1 cellular context compared by ENCODE assay signal in the genomic region with DNA sequence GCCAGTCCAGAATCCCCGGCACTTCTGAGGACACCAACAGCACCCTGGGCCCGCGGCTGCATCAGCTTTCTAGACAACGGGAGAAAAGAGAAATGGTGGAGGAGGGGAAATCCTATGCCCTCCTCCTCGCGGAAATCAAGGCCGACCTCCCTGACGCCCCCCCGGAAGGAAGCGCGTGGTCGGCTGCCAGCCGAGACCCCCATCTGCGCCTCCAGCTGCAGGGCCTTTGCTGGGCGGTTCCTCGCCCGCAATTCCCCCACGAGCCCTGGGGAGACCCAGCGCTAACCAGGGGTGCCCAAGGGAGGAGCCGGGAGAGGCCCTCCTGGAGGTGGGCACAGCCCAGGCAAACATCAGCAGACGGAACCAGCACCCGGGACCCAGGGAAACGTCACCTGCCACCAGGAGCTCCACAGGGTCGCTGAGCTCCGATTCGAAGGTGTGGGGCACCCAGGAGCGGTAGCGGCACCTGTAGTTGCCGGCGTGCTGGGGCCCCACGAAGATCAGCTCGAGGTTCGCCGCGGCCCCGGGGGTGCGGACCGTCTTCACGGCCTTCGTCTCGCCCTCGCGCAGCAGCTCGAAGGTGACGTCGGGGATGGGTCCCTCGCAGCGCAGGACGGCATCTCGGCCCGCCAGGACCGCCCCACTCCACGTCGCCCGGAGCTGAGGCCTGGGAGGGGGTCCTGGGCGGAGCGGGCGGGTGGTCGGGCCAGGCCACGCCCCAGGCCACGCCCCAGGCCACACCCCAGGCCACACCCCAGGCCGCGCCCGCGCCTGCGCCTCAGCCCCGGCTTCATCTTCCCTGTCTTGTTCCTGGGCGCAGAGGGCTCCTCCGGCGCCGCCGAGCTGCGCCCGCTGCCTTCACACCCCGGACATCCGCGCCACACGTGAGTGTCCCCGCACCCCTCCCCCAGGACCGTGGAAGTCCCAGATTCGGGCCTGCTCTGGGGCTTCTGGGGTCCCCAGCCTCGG.
A peak's percentile ranks its signal among the peaks of the same experiment; 100 is the strongest.
TF ChIP-seq lines count a peak whose summit lies in the region.

No MANE protein-coding gene starts in this region.

TF ChIP-seq in HepG2, 621 proteins besides CTCF, POLR2A, EP300 and RAD21:
- TF ChIP-seq PLSCR1 (CRISPR knock-in tag; IDR thresholded peaks at IDR 0.05; ENCODE audit: borderline replicate concordance) = no peak
- TF ChIP-seq ZNF20 (CRISPR knock-in tag; IDR thresholded peaks at IDR 0.05) = no peak
- TF ChIP-seq, protein P1, sequence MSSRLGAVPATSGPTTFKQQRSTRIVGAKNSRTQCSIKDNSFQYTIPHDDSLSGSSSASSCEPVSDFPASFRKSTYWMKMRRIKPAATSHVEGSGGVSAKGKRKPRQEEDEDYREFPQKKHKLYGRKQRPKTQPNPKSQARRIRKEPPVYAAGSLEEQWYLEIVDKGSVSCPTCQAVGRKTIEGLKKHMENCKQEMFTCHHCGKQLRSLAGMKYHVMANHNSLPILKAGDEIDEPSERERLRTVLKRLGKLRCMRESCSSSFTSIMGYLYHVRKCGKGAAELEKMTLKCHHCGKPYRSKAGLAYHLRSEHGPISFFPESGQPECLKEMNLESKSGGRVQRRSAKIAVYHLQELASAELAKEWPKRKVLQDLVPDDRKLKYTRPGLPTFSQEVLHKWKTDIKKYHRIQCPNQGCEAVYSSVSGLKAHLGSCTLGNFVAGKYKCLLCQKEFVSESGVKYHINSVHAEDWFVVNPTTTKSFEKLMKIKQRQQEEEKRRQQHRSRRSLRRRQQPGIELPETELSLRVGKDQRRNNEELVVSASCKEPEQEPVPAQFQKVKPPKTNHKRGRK (CRISPR knock-in tag; IDR thresholded peaks at IDR 0.05) = no peak
- TF ChIP-seq AGO2 (optimal IDR thresholded peaks at IDR 0.05; ENCODE audit: low read depth, low read length) = peak; percentile 63
- TF ChIP-seq ZNF343 (CRISPR knock-in tag; IDR thresholded peaks at IDR 0.05) = no peak
- TF ChIP-seq RBFOX2 (IDR thresholded peaks at IDR 0.05; ENCODE audit: low read depth, low read length) = peak; percentile 43; the same call in 1 of the 2 replicates
- TF ChIP-seq, protein P2, sequence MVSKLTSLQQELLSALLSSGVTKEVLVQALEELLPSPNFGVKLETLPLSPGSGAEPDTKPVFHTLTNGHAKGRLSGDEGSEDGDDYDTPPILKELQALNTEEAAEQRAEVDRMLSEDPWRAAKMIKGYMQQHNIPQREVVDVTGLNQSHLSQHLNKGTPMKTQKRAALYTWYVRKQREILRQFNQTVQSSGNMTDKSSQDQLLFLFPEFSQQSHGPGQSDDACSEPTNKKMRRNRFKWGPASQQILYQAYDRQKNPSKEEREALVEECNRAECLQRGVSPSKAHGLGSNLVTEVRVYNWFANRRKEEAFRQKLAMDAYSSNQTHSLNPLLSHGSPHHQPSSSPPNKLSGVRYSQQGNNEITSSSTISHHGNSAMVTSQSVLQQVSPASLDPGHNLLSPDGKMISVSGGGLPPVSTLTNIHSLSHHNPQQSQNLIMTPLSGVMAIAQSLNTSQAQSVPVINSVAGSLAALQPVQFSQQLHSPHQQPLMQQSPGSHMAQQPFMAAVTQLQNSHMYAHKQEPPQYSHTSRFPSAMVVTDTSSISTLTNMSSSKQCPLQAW (CRISPR knock-in tag; IDR thresholded peaks at IDR 0.05) = no peak
- no peak for TF ChIP-seq U2AF1 (optimal IDR thresholded peaks at IDR 0.05; ENCODE audit: low read depth, low read length)
- no peak for TF ChIP-seq ZNF180 (CRISPR knock-in tag; IDR thresholded peaks at IDR 0.05; ENCODE audit: borderline replicate concordance, low read depth)
- TF ChIP-seq ZNF460 (CRISPR knock-in tag; IDR thresholded peaks at IDR 0.05; ENCODE audit: borderline replicate concordance) = no peak
- TF ChIP-seq ZSCAN30 (CRISPR knock-in tag; IDR thresholded peaks at IDR 0.05) = no peak
- TF ChIP-seq ZNF510 (CRISPR knock-in tag; IDR thresholded peaks at IDR 0.05; ENCODE audit: low read depth) = no peak
- TF ChIP-seq AFF4 (CRISPR knock-in tag; IDR thresholded peaks at IDR 0.05) = no peak
- TF ChIP-seq ZNF34 (CRISPR knock-in tag; IDR thresholded peaks at IDR 0.05; ENCODE audit: borderline replicate concordance) = no peak
